Comparison of ENCODE assay signal across 23 cellular contexts in genomic region chr16:48274476-48274875, GRCh38. TPM values are rescaled to one million over a fixed set of nuclear protein-coding genes. Genes with fewer than 3 reads are reported as not detected.
DNase-seq lines count a peak whose midpoint lies in the region; ATAC-seq, FAIRE-seq and TF ChIP-seq lines count a peak whose summit lies in the region.
"Had no signal": no experiment of that assay in that cellular context is flagged by ENCODE, and none has a peak within 500 bp of the region (broad histone marks: within the 10 kb centered on the region; RNA-seq: fewer than 3 reads in every experiment).

No MANE protein-coding gene starts in this region.

- DNase-seq in K562 (ENCODE audit: extremely low read depth in 1 of 4, low spot score in 3 of 4) (no peak), dorsolateral prefrontal cortex (no peak), tibial nerve (ENCODE audit: low spot score in 2 of 2) (no peak), Karpas-422 (no peak), MM.1S (no peak)
- DNase-seq: 8988T; AML-193; Caco-2; Calu3; CD4-positive, alpha-beta T cell; CD8-positive, alpha-beta T cell; DMS79 treated with DMSO at 0.1 percent for 48 hours; GF-D8 had no signal

- 75% methylated on average over 1 of the region's 1 CpG for WGBS in K562 (ENCODE audit: insufficient coverage, low coverage, missing lambda C conversion rate)
- WGBS in tibial nerve, 2 donors: 59 to 74% methylated on average over 1 of the region's 1 CpG

- H3K4me2 ChIP-seq in K562 (ENCODE audit: insufficient read depth, low read length): no peak overlapping the region
- H3K4me2 ChIP-seq in Karpas-422 (ENCODE audit: low read depth, low read length, poor library complexity, severe bottlenecking): no peak overlapping the region
- H3K4me2 ChIP-seq in MM.1S (ENCODE audit: low read depth, low read length): no peak overlapping the region
- H3K4me2 ChIP-seq: BLaER1 treated with 17β-estradiol and CSF1 and Interleukin-3, amounts not matched to agents 10 nM and 100 nM had no signal

- H3K27me3 ChIP-seq in K562 (ENCODE audit: control insufficient read depth in 2 of 2, insufficient read depth in 2 of 2, low read length in 2 of 2): no peaks in the 10 kb centered on the region
- H3K27me3 ChIP-seq in dorsolateral prefrontal cortex: no peaks in the 10 kb centered on the region
- no peaks in the 10 kb centered on the region for H3K27me3 ChIP-seq in tibial nerve
- no peaks in the 10 kb centered on the region for H3K27me3 ChIP-seq in Karpas-422 (ENCODE audit: low read length)
- no peaks in the 10 kb centered on the region for H3K27me3 ChIP-seq in MM.1S (replicated peaks; ENCODE audit: insufficient read depth, low read length)
- H3K27me3 ChIP-seq: BLaER1 treated with 17β-estradiol and CSF1 and Interleukin-3, amounts not matched to agents 10 nM and 100 nM had no signal

- POLR2A ChIA-PET in HEK293 (lab: Yijun Ruan, JAX) (no interaction called here), K562 (lab: Yijun Ruan, JAX) (no interaction called here)

- TF ChIP-seq POLR2A in K562 (conservative IDR thresholded peaks at IDR 0.05): no peak
- no peak for TF ChIP-seq POLR2A in tibial nerve (IDR thresholded peaks at IDR 0.05)

- H3K79me2 ChIP-seq in K562 (ENCODE audit: control insufficient read depth, insufficient read depth, low read length): no peaks in the 10 kb centered on the region
- H3K79me2 ChIP-seq in Karpas-422 (ENCODE audit: low read length): peaks cover 59% of the 10 kb centered on the region
- no peaks in the 10 kb centered on the region; the same call in 1 of the 2 replicates for H3K79me2 ChIP-seq in MM.1S (ENCODE audit: low read length)

- H3K4me1 ChIP-seq in HEK293 (ENCODE audit: control insufficient read depth, insufficient read depth, low read length) (peaks cover 7% of the 10 kb centered on the region), K562 (replicated peaks in 1 of 2; ENCODE audit: control insufficient read depth in 2 of 2, insufficient read depth in 2 of 2, low read length in 2 of 2) (no peaks in the 10 kb centered on the region; a peak in 2 of 5 replicates), tibial nerve (peaks cover 0 to 78% (median 10%) of the 10 kb centered on the region in 4 donors), Karpas-422 (ENCODE audit: low read length) (no peaks in the 10 kb centered on the region), MM.1S (ENCODE audit: low read length) (no peaks in the 10 kb centered on the region)
- H3K4me1 ChIP-seq: Caco-2 had no signal

- no TSS peak for BruUV-seq in K562 (replicated peaks; lab: Mats Ljungman, UMichigan)

- H3K9ac ChIP-seq in K562 (ENCODE audit: insufficient read depth in 1 of 2, low read depth in 2 of 2, low read length in 2 of 2): no peak overlapping the region
- no peak overlapping the region for H3K9ac ChIP-seq in Karpas-422 (ENCODE audit: low read length)
- no peak overlapping the region for H3K9ac ChIP-seq in MM.1S (ENCODE audit: low read length)
- H3K9ac ChIP-seq: BLaER1 treated with 17β-estradiol and CSF1 and Interleukin-3, amounts not matched to agents 10 nM and 100 nM had no signal

- no peak for FAIRE-seq in K562 (lab: Jason Lieb, UNC)
- FAIRE-seq: A204.1, D721Med, G401.6, GM19239 had no signal

- no peak for ATAC-seq in K562
- no peak for ATAC-seq in HG03432 (IDR thresholded peaks at IDR 0.05; ENCODE audit: unreplicated experiment)
- ATAC-seq: CD8-positive, alpha-beta T cell had no signal

- H4K20me1 ChIP-seq in K562 (replicated peaks; ENCODE audit: control insufficient read depth, insufficient read depth, low read length): no peaks in the 10 kb centered on the region
- H4K20me1 ChIP-seq in Karpas-422 (ENCODE audit: insufficient read depth, low read depth, low read length): no peaks in the 10 kb centered on the region
- H4K20me1 ChIP-seq in MM.1S (ENCODE audit: insufficient read depth, low read length): no peaks in the 10 kb centered on the region

- in situ Hi-C loops in K562 (cut with MboI): no loop called here

- H3F3A ChIP-seq in MM.1S (ENCODE audit: insufficient read depth, low read length): no peaks in the 10 kb centered on the region

- H2AFZ ChIP-seq in K562 (ENCODE audit: low read depth, low read length) (no peak overlapping the region), Karpas-422 (ENCODE audit: low read length) (no peak overlapping the region), MM.1S (ENCODE audit: low read length) (no peak overlapping the region)

- H3K9me1 ChIP-seq in K562 (ENCODE audit: control insufficient read depth, insufficient read depth, low read length): no peaks in the 10 kb centered on the region

- intact Hi-C loops in K562 (cut with micrococcal nuclease): no loop called here
- intact Hi-C loops in dorsolateral prefrontal cortex (cut with DNase I): loop anchor here (10.0 kb wide), 1 partner anchor 110 kb away; the partner anchor contains the start of gene SIAH1 (in 2 of the 2)

- H3K4me3 ChIP-seq in HEK293 (ENCODE audit: low read depth, low read length) (no peak overlapping the region), K562 (no peak overlapping the region), dorsolateral prefrontal cortex (no peak overlapping the region), tibial nerve (no peak overlapping the region), Karpas-422 (ENCODE audit: low read length) (no peak overlapping the region), MM.1S (ENCODE audit: low read length) (no peak overlapping the region)
- H3K4me3 ChIP-seq: BLaER1 treated with 17β-estradiol and CSF1 and Interleukin-3, amounts not matched to agents 10 nM and 100 nM had no signal

- H3K9me3 ChIP-seq in HEK293 (ENCODE audit: control insufficient read depth, insufficient read depth, low read depth, low read length): no peaks in the 10 kb centered on the region
- H3K9me3 ChIP-seq in K562 (replicated peaks; ENCODE audit: control insufficient read depth, insufficient read depth, low read depth, low read length): no peaks in the 10 kb centered on the region
- no peaks in the 10 kb centered on the region for H3K9me3 ChIP-seq in tibial nerve
- H3K9me3 ChIP-seq in Karpas-422 (ENCODE audit: low read length): no peaks in the 10 kb centered on the region
- no peaks in the 10 kb centered on the region for H3K9me3 ChIP-seq in MM.1S (replicated peaks; ENCODE audit: insufficient read depth, low read length)
- H3K9me3 ChIP-seq: BLaER1 treated with 17β-estradiol and CSF1 and Interleukin-3, amounts not matched to agents 10 nM and 100 nM; Caco-2 had no signal

- TF ChIP-seq EP300 in K562 (IDR thresholded peaks at IDR 0.05; ENCODE audit: low read length) (no peak), tibial nerve (IDR thresholded peaks at IDR 0.05) (no peak)

- TF ChIP-seq CTCF in HEK293 (tag by site-specific recombination; IDR thresholded peaks at IDR 0.05) (no peak), K562 (IDR thresholded peaks at IDR 0.05 in 2 of 3, conservative IDR thresholded peaks at IDR 0.05 in 1 of 3; ENCODE audit: insufficient read depth in 2 of 3, low read depth in 1 of 3, low read length in 3 of 3) (no peak), dorsolateral prefrontal cortex (IDR thresholded peaks at IDR 0.05 in 54 of 56, conservative IDR thresholded peaks at IDR 0.05 in 2 of 56; ENCODE audit: low read depth in 1 of 56, partially characterized antibody in 56 of 56) (no peak), tibial nerve (IDR thresholded peaks at IDR 0.05) (no peak), MM.1S (IDR thresholded peaks at IDR 0.05; ENCODE audit: low read length) (no peak)

- TF ChIP-seq RAD21 in K562 (CRISPR knock-in tag; conservative IDR thresholded peaks at IDR 0.05 in 1 of 2, IDR thresholded peaks at IDR 0.05 in 1 of 2): no peak

- H3K36me3 ChIP-seq in HEK293 (ENCODE audit: control insufficient read depth in 2 of 2, insufficient read depth in 1 of 2, low read length in 2 of 2) (peaks cover 16 to 44% of the 10 kb centered on the region in 2 experiments), K562 (ENCODE audit: control insufficient read depth, insufficient read depth, low read length) (peaks cover 57% of the 10 kb centered on the region; the same call in 2 of the 3 replicates), tibial nerve (peaks cover 0 to 16% (median 0%) of the 10 kb centered on the region in 3 donors), Karpas-422 (ENCODE audit: insufficient read depth, low read length) (peaks cover 34% of the 10 kb centered on the region), MM.1S (replicated peaks; ENCODE audit: insufficient read depth, low read length) (no peaks in the 10 kb centered on the region; the same call in 1 of the 2 replicates)

- CTCF ChIA-PET in HEK293 (lab: Yijun Ruan, JAX): interaction anchor here (0.7 kb wide), 1 partner anchor 26 kb away, joined by 3 read pairs; no protein-coding TSS in a partner anchor
- CTCF ChIA-PET in K562 (lab: Yijun Ruan, JAX; ENCODE audit: low intra/inter-chr PET ratio): no interaction called here

- H3K27ac ChIP-seq in HEK293 (ENCODE audit: extremely low read depth, low read depth, low read length) (no peak overlapping the region), K562 (ENCODE audit: extremely low read depth, low read depth, low read length) (no peak overlapping the region), dorsolateral prefrontal cortex (peak overlapping the region in 56 of 59 donors; percentile 30 to 96 (median 89)), tibial nerve (peak overlapping the region in 3 of 4 donors; percentile 79 to 89 (median 85)), Karpas-422 (ENCODE audit: low read length) (no peak overlapping the region), MM.1S (ENCODE audit: low read length) (no peak overlapping the region)
- H3K27ac ChIP-seq: BLaER1 treated with 17β-estradiol and CSF1 and Interleukin-3, amounts not matched to agents 10 nM and 100 nM; C4-2B had no signal

- no peaks in the 10 kb centered on the region for H3K9me2 ChIP-seq in Karpas-422 (replicated peaks; ENCODE audit: insufficient read depth, low read length)
- no peaks in the 10 kb centered on the region for H3K9me2 ChIP-seq in MM.1S (replicated peaks; ENCODE audit: insufficient read depth, low read length)

RNA-seq across cellular contexts. Expression of gene ABCC11, which starts 27.1 kb away (rescaled TPM):
- total RNA-seq in K562 (2011; cell fraction: chromatin; rRNA removed; ENCODE audit: low replicate concordance): 0.07 and 1.1 TPM in 2 replicates
- 0.33 TPM in 1 of 2 replicates, not detected in the other for total RNA-seq in K562 (2011; cell fraction: nucleolus; rRNA removed)
- 0.15 TPM in 1 of 2 replicates, not detected in the other for total RNA-seq in K562 (2011; cell fraction: nucleoplasm; rRNA removed)
- total RNA-seq in K562 (2014; rRNA removed) (0.14 TPM in 1 of 2 replicates, not detected in the other), K562 (2014; rRNA removed; fragmentation: Illumina TruSeq; extraction: Trizol) (not detected in 2 replicates), K562 (2015; rRNA removed; fragmentation: Illumina TruSeq; extraction: Trizol) (not detected in 2 replicates), K562 (2021) (not detected in 2 replicates), dorsolateral prefrontal cortex (1 to 10 TPM in 69 of 120 experiments, under 1 TPM in 50, not detected in 1; 0.14 to 3.4 (median 1.1) TPM), tibial nerve (not detected)
- polyA plus RNA-seq in K562 (2011; rRNA removed) (0.04 and 0.22 TPM in 2 replicates), K562 (2014; fragmentation: Illumina TruSeq; extraction: Trizol) (0.04 and 0.29 TPM in 2 replicates), K562 (2014; fragmentation: Nextera tagmentation; extraction: Ambion mirVana) (not detected), K562 (2014; rRNA removed) (not detected in 2 replicates)
- polyA plus RNA-seq in K562 (2011; cell fraction: cytosol; rRNA removed): 0.09 and 0.18 TPM in 2 replicates
- 0.20 and 0.28 TPM in 2 replicates for polyA plus RNA-seq in K562 (2011; cell fraction: nucleus; rRNA removed)
- 0.07 TPM in 2 replicates for polyA plus RNA-seq in K562 (2012)
- 0.21 TPM in 1 of 2 replicates, not detected in the other for polyA minus RNA-seq in K562 (2011; rRNA and poly(A)+ RNA removed)
- not detected in 2 replicates for polyA minus RNA-seq in K562 (2011; cell fraction: cytosol; rRNA and poly(A)+ RNA removed)
- not detected in 2 replicates for polyA minus RNA-seq in K562 (2011; cell fraction: nucleus; rRNA and poly(A)+ RNA removed)
- 0.07 and 0.15 TPM in 2 replicates for total RNA-seq in Karpas-422 (2014; rRNA removed; shearing (Covaris generic); ENCODE audit: low replicate concordance)
- total RNA-seq: A673, B cell had no signal

RNA-seq across cellular contexts. Expression of gene LONP2, which starts 30.4 kb away (rescaled TPM):
- total RNA-seq in K562 (2011; cell fraction: chromatin; rRNA removed; ENCODE audit: low replicate concordance): 51.0 and 80.9 TPM in 2 replicates
- 22.2 and 28.7 TPM in 2 replicates for total RNA-seq in K562 (2011; cell fraction: nucleolus; rRNA removed)
- 27.4 and 31.4 TPM in 2 replicates for total RNA-seq in K562 (2011; cell fraction: nucleoplasm; rRNA removed)
- total RNA-seq in K562 (2014; rRNA removed) (23.4 and 28.7 TPM in 2 replicates), K562 (2014; rRNA removed; fragmentation: Illumina TruSeq; extraction: Trizol) (41.2 and 43.0 TPM in 2 replicates), K562 (2015; rRNA removed; fragmentation: Illumina TruSeq; extraction: Trizol) (34.7 and 36.5 TPM in 2 replicates), K562 (2021) (40.0 and 40.6 TPM in 2 replicates), dorsolateral prefrontal cortex (100 to 1,000 TPM in 91 of 120 experiments, 10 to 100 TPM in 29; 68.2 to 129 (median 106) TPM), tibial nerve (10 to 100 TPM; 36.2 to 50.3 (median 48.3) TPM)
- polyA plus RNA-seq in K562 (2011; rRNA removed) (37.7 and 39.3 TPM in 2 replicates), K562 (2014; fragmentation: Illumina TruSeq; extraction: Trizol) (23.2 and 25.6 TPM in 2 replicates), K562 (2014; fragmentation: Nextera tagmentation; extraction: Ambion mirVana) (1 to 10 TPM; 8.1 to 9.1 TPM), K562 (2014; rRNA removed) (22.1 and 24.7 TPM in 2 replicates)
- 17.2 and 20.7 TPM in 2 replicates for polyA plus RNA-seq in K562 (2011; cell fraction: cytosol; rRNA removed)
- 24.0 and 30.0 TPM in 2 replicates for polyA plus RNA-seq in K562 (2011; cell fraction: nucleus; rRNA removed)
- 20.0 and 27.7 TPM in 2 replicates for polyA plus RNA-seq in K562 (2012)
- 87.7 and 88.5 TPM in 2 replicates for polyA minus RNA-seq in K562 (2011; rRNA and poly(A)+ RNA removed)
- polyA minus RNA-seq in K562 (2011; cell fraction: cytosol; rRNA and poly(A)+ RNA removed): 38.6 and 41.5 TPM in 2 replicates
- polyA minus RNA-seq in K562 (2011; cell fraction: nucleus; rRNA and poly(A)+ RNA removed): 26.5 and 49.4 TPM in 2 replicates
- 74.8 and 82.2 TPM in 2 replicates for total RNA-seq in Karpas-422 (2014; rRNA removed; shearing (Covaris generic); ENCODE audit: low replicate concordance)

Comparison
In these comparisons a context has a peak if more than half of its experiments do, and no peak if none do; other contexts are left out.
1. H3K27ac ChIP-seq: peak in dorsolateral prefrontal cortex (56 of 59) and tibial nerve (3 of 4); none in HEK293 (single experiment), K562 (single experiment), Karpas-422 (single experiment) and MM.1S (single experiment).